ENCODE assay signal across 1 cellular context in genomic region chr19:17725422-17726078, GRCh38.
TF ChIP-seq lines count a peak whose summit lies in the region.

No MANE protein-coding gene starts in this region.

TF ChIP-seq in GM23338, 12 proteins besides CTCF, POLR2A, EP300 and RAD21:
- TF ChIP-seq ZNF462 (CRISPR knock-in tag; IDR thresholded peaks at IDR 0.05) (no peak), POLR2AphosphoS5 (IDR thresholded peaks at IDR 0.05; ENCODE audit: low read depth) (no peak), EZH2phosphoT487 (IDR thresholded peaks at IDR 0.05; ENCODE audit: unreplicated experiment) (no peak), STAT1 (IDR thresholded peaks at IDR 0.05; ENCODE audit: unreplicated experiment) (no peak), ETS1 (IDR thresholded peaks at IDR 0.05) (no peak), CREB1 (CRISPR knock-in tag; IDR thresholded peaks at IDR 0.05; ENCODE audit: low read depth) (no peak), ZNF114 (CRISPR knock-in tag; IDR thresholded peaks at IDR 0.05) (no peak), EZH2 (IDR thresholded peaks at IDR 0.05; ENCODE audit: low read depth, unreplicated experiment) (no peak), JUNB (IDR thresholded peaks at IDR 0.05; ENCODE audit: unreplicated experiment) (no peak), ZNF331 (CRISPR knock-in tag; IDR thresholded peaks at IDR 0.05; ENCODE audit: low read depth) (no peak), NANOG (IDR thresholded peaks at IDR 0.05; ENCODE audit: borderline replicate concordance) (no peak), REST (IDR thresholded peaks at IDR 0.05; ENCODE audit: unreplicated experiment) (no peak)
